ENCODE assay signal across 9 cellular contexts in the genomic region with DNA sequence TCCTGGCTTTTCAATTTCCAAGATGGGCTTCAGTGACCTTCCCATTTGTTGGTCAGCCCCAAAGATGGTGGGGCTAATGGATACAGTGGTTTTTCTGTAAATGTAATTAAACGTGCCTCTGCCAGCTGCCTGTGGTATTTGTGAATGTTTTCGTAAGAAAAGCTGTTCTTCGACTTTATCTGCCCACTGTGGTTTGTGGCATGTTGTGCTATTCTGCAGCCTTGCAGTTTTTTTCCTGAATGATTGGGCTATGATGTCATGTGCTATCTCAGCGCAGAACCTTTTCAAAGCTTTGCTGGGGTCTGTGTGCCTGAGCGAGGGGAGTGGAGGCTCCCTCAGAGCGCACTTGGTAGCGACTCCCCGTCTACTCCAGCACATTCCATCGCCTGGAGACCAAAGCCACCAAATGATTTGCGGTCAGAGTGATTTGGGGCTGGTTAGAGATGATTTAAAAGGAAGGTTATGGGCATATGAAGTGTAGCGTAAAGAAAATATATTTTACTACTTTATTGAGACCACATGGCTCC.
DNase-seq lines count a peak whose midpoint lies in the region; TF ChIP-seq lines count a peak whose summit lies in the region.
"Had no signal": no experiment of that assay in that cellular context is flagged by ENCODE, and none has a peak within 500 bp of the region (broad histone marks: within the 10 kb centered on the region; RNA-seq: fewer than 3 reads in every experiment).

No MANE protein-coding gene starts in this region.

- H3K4me3 ChIP-seq in epithelial cell of proximal tubule (ENCODE audit: low read depth, low read length) (peak overlapping the region; percentile 5), rectal smooth muscle tissue (ENCODE audit: low read length) (no peak overlapping the region)

- H3K4me1 ChIP-seq in rectal smooth muscle tissue (ENCODE audit: control insufficient read depth, insufficient read depth, low read length) = peaks cover 11% of the 10 kb centered on the region

- H3K27me3 Mint-ChIP-seq in activated naive CD4-positive, alpha-beta T cell treated with anti-CD3 and anti-CD28 coated beads, Interleukin-2, amount 10 ng/mL, durations not matched to agents 7 days and 5 days = peaks cover 62% of the 10 kb centered on the region

- no peaks in the 10 kb centered on the region for H3K9me3 Mint-ChIP-seq in activated naive CD4-positive, alpha-beta T cell treated with anti-CD3 and anti-CD28 coated beads, Interleukin-2, amount 10 ng/mL, durations not matched to agents 7 days and 5 days
- H3K9me3 Mint-ChIP-seq: IgD-negative memory B cell had no signal

- DNase-seq in ELR (ENCODE audit: low read depth) = peak; percentile 88
- DNase-seq in NOMO-1 (lab: John Stamatoyannopoulos, UW; ENCODE audit: unreplicated experiment in 2 of 2) = peak; percentile 24 to 68
- peak; percentile 68 for DNase-seq in epithelial cell of proximal tubule (ENCODE audit: low read depth)
- DNase-seq in activated CD4-positive, alpha-beta T cell treated with anti-CD3 and anti-CD28 coated beads, Interleukin-2, amount 50 U/mL, for 48 hours = no peak
- DNase-seq in middle frontal gyrus (ENCODE audit: extremely low spot score, low spot score) = no peak
- DNase-seq in activated naive CD4-positive, alpha-beta T cell treated with anti-CD3 and anti-CD28 coated beads, Interleukin-2, amount 10 ng/mL, durations not matched to agents 7 days and 5 days = no peak
- no peak for DNase-seq in COR-L47 (lab: John Stamatoyannopoulos, UW)

- H3K27ac Mint-ChIP-seq in activated naive CD4-positive, alpha-beta T cell treated with anti-CD3 and anti-CD28 coated beads, Interleukin-2, amount 10 ng/mL, durations not matched to agents 7 days and 5 days = no peak overlapping the region
- H3K27ac Mint-ChIP-seq: IgD-negative memory B cell had no signal

- no peak for TF ChIP-seq CTCF in epithelial cell of proximal tubule (conservative IDR thresholded peaks at IDR 0.05; ENCODE audit: low read depth, low read length)

- H3K27ac ChIP-seq in rectal smooth muscle tissue (ENCODE audit: low read depth, low read length) = peak overlapping the region; percentile 16

- no peaks in the 10 kb centered on the region for H3K27me3 ChIP-seq in rectal smooth muscle tissue (ENCODE audit: control insufficient read depth, insufficient read depth, low read length)

- CTCF ChIA-PET in activated naive CD4-positive, alpha-beta T cell treated with anti-CD3 and anti-CD28 coated beads, Interleukin-2, amount 10 ng/mL, durations not matched to agents 7 days and 5 days (lab: Charles Lee) = no interaction called here

- no peaks in the 10 kb centered on the region for H3K4me1 Mint-ChIP-seq in activated naive CD4-positive, alpha-beta T cell treated with anti-CD3 and anti-CD28 coated beads, Interleukin-2, amount 10 ng/mL, durations not matched to agents 7 days and 5 days

- no peak overlapping the region for H3K4me3 Mint-ChIP-seq in activated naive CD4-positive, alpha-beta T cell treated with anti-CD3 and anti-CD28 coated beads, Interleukin-2, amount 10 ng/mL, durations not matched to agents 7 days and 5 days
- H3K4me3 Mint-ChIP-seq: IgD-negative memory B cell had no signal

- H3K9ac ChIP-seq in rectal smooth muscle tissue (ENCODE audit: low read length) = no peak overlapping the region

- H3K36me3 Mint-ChIP-seq in activated naive CD4-positive, alpha-beta T cell treated with anti-CD3 and anti-CD28 coated beads, Interleukin-2, amount 10 ng/mL, durations not matched to agents 7 days and 5 days = no peaks in the 10 kb centered on the region
- H3K36me3 Mint-ChIP-seq: IgD-negative memory B cell had no signal

- H3K36me3 ChIP-seq in rectal smooth muscle tissue (ENCODE audit: control insufficient read depth, insufficient read depth, low read length) = no peaks in the 10 kb centered on the region

Comparison
In these comparisons a context has a peak if more than half of its experiments do, and no peak if none do; other contexts are left out.
1. DNase-seq: peak in ELR (single experiment), NOMO-1 (2 of 2) and epithelial cell of proximal tubule (single experiment); none in activated CD4-positive, alpha-beta T cell treated with anti-CD3 and anti-CD28 coated beads, Interleukin-2, amount 50 U/mL, for 48 hours (0 of 2), middle frontal gyrus (single experiment), activated naive CD4-positive, alpha-beta T cell treated with anti-CD3 and anti-CD28 coated beads, Interleukin-2, amount 10 ng/mL, durations not matched to agents 7 days and 5 days (single experiment) and COR-L47 (single experiment).